Comparison of ENCODE assay signal across 8 cellular contexts in the genomic region with DNA sequence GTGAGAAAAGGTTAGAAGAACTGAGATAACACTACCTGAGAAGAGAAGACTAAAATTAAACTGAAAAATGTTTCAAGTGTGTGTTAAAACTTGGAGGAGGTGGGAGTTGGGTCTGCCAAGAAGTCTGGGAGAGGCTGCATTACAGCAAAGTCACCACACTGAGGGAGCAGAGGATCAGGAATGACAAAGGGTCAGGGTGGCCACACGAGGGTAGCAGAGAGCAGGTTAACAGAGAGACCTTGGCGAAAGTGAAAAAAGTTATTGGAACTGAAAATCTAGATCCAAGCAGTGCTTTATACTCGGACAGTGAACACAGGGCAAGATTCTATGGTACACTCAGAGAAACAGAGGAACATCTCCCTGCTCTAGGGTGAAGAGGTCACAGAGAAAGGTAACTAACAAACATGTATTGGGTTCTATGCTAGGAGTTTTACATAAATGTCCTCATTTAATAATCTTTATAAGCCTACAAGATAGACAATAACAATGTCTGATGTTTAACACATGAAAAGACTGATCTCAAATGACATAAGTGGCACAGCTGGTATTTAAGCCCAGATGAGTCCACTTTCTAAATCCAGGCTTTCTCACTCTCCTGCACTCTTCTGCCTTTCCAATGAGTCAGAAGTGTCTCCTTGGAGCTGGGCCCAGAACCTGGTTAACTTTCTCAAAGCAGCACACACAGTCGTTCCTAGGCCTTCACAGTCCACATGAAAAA. TPM values are rescaled to one million over a fixed set of nuclear protein-coding genes. Genes with fewer than 3 reads are reported as not detected.
DNase-seq lines count a peak whose midpoint lies in the region; ATAC-seq and TF ChIP-seq lines count a peak whose summit lies in the region.

No MANE protein-coding gene starts in this region.

- H3K9me2 ChIP-seq in HCT116 (ENCODE audit: insufficient read depth) (no peaks in the 10 kb centered on the region), MM.1S (replicated peaks; ENCODE audit: insufficient read depth, low read length) (no peaks in the 10 kb centered on the region)

- H4K20me1 ChIP-seq in HCT116 (ENCODE audit: insufficient read depth) (no peaks in the 10 kb centered on the region; the same call in 1 of the 2 replicates), MM.1S (ENCODE audit: insufficient read depth, low read length) (no peaks in the 10 kb centered on the region)

- POLR2A ChIA-PET in HCT116 (lab: Charles Lee), result no interaction called here

- no peaks in the 10 kb centered on the region for H3K4me1 ChIP-seq in HCT116 (ENCODE audit: control insufficient read depth in 1 of 2, insufficient read depth in 2 of 2, low read length in 2 of 2)
- peaks cover 6% of the 10 kb centered on the region; the same call in 1 of the 2 replicates for H3K4me1 ChIP-seq in MM.1S (ENCODE audit: low read length)
- peaks cover 15% of the 10 kb centered on the region for H3K4me1 ChIP-seq in vagina

- RAD21 ChIA-PET in HCT116 (lab: Charles Lee; ENCODE audit: low non-redundant PET in 1 of 2, low total read pairs in 2 of 2, uncharacterized antibody in 2 of 2, unreplicated experiment in 2 of 2), result interaction anchor here in 1 of 2 experiments (0.6 kb wide), 1 partner anchor 275 kb away, joined by 3 read pairs; no protein-coding TSS in a partner anchor

- H3K9ac ChIP-seq in HCT116 (ENCODE audit: low read length) (no peak overlapping the region), MM.1S (ENCODE audit: low read length) (no peak overlapping the region), SK-N-MC (ENCODE audit: insufficient read length) (no peak overlapping the region)

- ATAC-seq in HCT116, result peak; percentile 95

- peak; percentile 91 for TF ChIP-seq RAD21 in HCT116 (IDR thresholded peaks at IDR 0.05; ENCODE audit: low read depth)

- H2AFZ ChIP-seq in HCT116 (ENCODE audit: low read depth, low read length, poor library complexity, severe bottlenecking), result no peak overlapping the region
- no peak overlapping the region for H2AFZ ChIP-seq in MM.1S (ENCODE audit: low read length)

- no peaks in the 10 kb centered on the region for H3K9me3 ChIP-seq in HCT116 (ENCODE audit: control insufficient read depth in 1 of 2, insufficient read depth in 1 of 2, low read depth in 1 of 2, low read length in 2 of 2)
- no peaks in the 10 kb centered on the region for H3K9me3 ChIP-seq in MM.1S (replicated peaks; ENCODE audit: insufficient read depth, low read length)
- no peaks in the 10 kb centered on the region for H3K9me3 ChIP-seq in SK-N-MC (ENCODE audit: low read depth, low read length)
- H3K9me3 ChIP-seq in vagina, result no peaks in the 10 kb centered on the region

- peak; percentile 97 for TF ChIP-seq CTCF in GM12864 (IDR thresholded peaks at IDR 0.05; ENCODE audit: low read depth, low read length, missing control alignments)
- peak; percentile 87 to 99 (median 95) for TF ChIP-seq CTCF in HCT116 (IDR thresholded peaks at IDR 0.05 in 2 of 3, conservative IDR thresholded peaks at IDR 0.05 in 1 of 3; ENCODE audit: borderline replicate concordance in 1 of 3, insufficient read depth in 1 of 3, low read depth in 2 of 3, low read length in 2 of 3)
- TF ChIP-seq CTCF in MM.1S (IDR thresholded peaks at IDR 0.05; ENCODE audit: low read length), result peak; percentile 100
- peak; percentile 98 for TF ChIP-seq CTCF in progenitor cell of endocrine pancreas (IDR thresholded peaks at IDR 0.05; ENCODE audit: unreplicated experiment)
- TF ChIP-seq CTCF in vagina (IDR thresholded peaks at IDR 0.05), result peak; percentile 98 to 99 (median 99)

- DNase-seq in GM12864 (ENCODE audit: low read depth), result peak; percentile 39
- peak; percentile 50 for DNase-seq in HCT116 (ENCODE audit: low read depth, low spot score)
- peak; percentile 89 for DNase-seq in MM.1S
- DNase-seq in SK-N-MC (ENCODE audit: low read depth, low spot score), result peak; percentile 18
- DNase-seq in activated naive CD4-positive, alpha-beta T cell treated with anti-CD3 and anti-CD28 coated beads for 36 hours, result peak; percentile 80
- peak; percentile 83 for DNase-seq in glomerular visceral epithelial cell (ENCODE audit: extremely low spot score)
- peak; percentile 63 for DNase-seq in progenitor cell of endocrine pancreas (ENCODE audit: low spot score, unreplicated experiment)
- DNase-seq in vagina (ENCODE audit: extremely low spot score in 2 of 2), result peak in 1 of 2 donors; percentile 88

- no peaks in the 10 kb centered on the region for H3K36me3 Mint-ChIP-seq in activated naive CD4-positive, alpha-beta T cell treated with anti-CD3 and anti-CD28 coated beads for 36 hours (ENCODE audit: low read depth)
- peaks cover 6% of the 10 kb centered on the region for H3K36me3 Mint-ChIP-seq in progenitor cell of endocrine pancreas (ENCODE audit: insufficient read depth)

- no peak overlapping the region for H3K27ac Mint-ChIP-seq in activated naive CD4-positive, alpha-beta T cell treated with anti-CD3 and anti-CD28 coated beads for 36 hours
- no peak overlapping the region for H3K27ac Mint-ChIP-seq in progenitor cell of endocrine pancreas

- CTCF ChIA-PET in HCT116 (lab: Charles Lee), result interaction anchor here (0.7 to 3.4 kb wide), 6 partner anchors 16 to 53 kb away, joined by 3 to 26 read pairs (median 3); no protein-coding TSS in a partner anchor
- CTCF ChIA-PET in activated naive CD4-positive, alpha-beta T cell treated with anti-CD3 and anti-CD28 coated beads for 36 hours (lab: Charles Lee), result interaction anchor here (0.6 to 7.6 kb wide), 9 partner anchors 11 to 59 kb away, joined by 3 to 150 read pairs (median 5); no protein-coding TSS in a partner anchor

- H3K27ac ChIP-seq in HCT116 (ENCODE audit: low read depth, low read length), result no peak overlapping the region
- no peak overlapping the region for H3K27ac ChIP-seq in MM.1S (ENCODE audit: low read length)
- H3K27ac ChIP-seq in SK-N-MC, result no peak overlapping the region
- peak overlapping the region; percentile 54 for H3K27ac ChIP-seq in vagina

- peaks cover 43% of the 10 kb centered on the region for H3K27me3 Mint-ChIP-seq in activated naive CD4-positive, alpha-beta T cell treated with anti-CD3 and anti-CD28 coated beads for 36 hours (ENCODE audit: low read depth)
- no peaks in the 10 kb centered on the region for H3K27me3 Mint-ChIP-seq in progenitor cell of endocrine pancreas

- no peaks in the 10 kb centered on the region for H3K4me1 Mint-ChIP-seq in activated naive CD4-positive, alpha-beta T cell treated with anti-CD3 and anti-CD28 coated beads for 36 hours (ENCODE audit: low read depth)
- H3K4me1 Mint-ChIP-seq in progenitor cell of endocrine pancreas (ENCODE audit: low read depth), result peaks cover 17% of the 10 kb centered on the region

- H3K4me3 ChIP-seq in GM12864 (ENCODE audit: low read depth, low read length), result no peak overlapping the region
- H3K4me3 ChIP-seq in HCT116 (replicated peaks in 1 of 2; ENCODE audit: low read depth in 1 of 2, low read length in 2 of 2), result no peak overlapping the region
- no peak overlapping the region for H3K4me3 ChIP-seq in MM.1S (ENCODE audit: low read length)
- no peak overlapping the region for H3K4me3 ChIP-seq in SK-N-MC
- H3K4me3 ChIP-seq in vagina, result peak overlapping the region in 1 of 2 donors; percentile 13

- no TSS peak for BruUV-seq in HCT116 (replicated peaks; lab: Mats Ljungman, UMichigan)

- TF ChIP-seq POLR2A in HCT116 (IDR thresholded peaks at IDR 0.05; ENCODE audit: borderline replicate concordance, extremely low read depth, insufficient read depth, insufficient read length) (no peak), vagina (IDR thresholded peaks at IDR 0.05) (no peak)

- intact Hi-C loops in HCT116 (cut with micrococcal nuclease) (loop anchor here (1.0 to 10.0 kb wide), 6 partner anchors 28 to 844 kb away; no protein-coding TSS in a partner anchor), vagina (cut with DNase I) (no loop called here)
- intact Hi-C loops in activated naive CD4-positive, alpha-beta T cell treated with anti-CD3 and anti-CD28 coated beads for 36 hours (cut with micrococcal nuclease), result loop anchor here (1.0 kb wide), 4 partner anchors 29 to 730 kb away; no protein-coding TSS in a partner anchor

- H3K4me2 ChIP-seq in HCT116 (ENCODE audit: low read length) (no peak overlapping the region), MM.1S (ENCODE audit: low read depth, low read length) (0 out of 2 replicates have a peak overlapping the region, but pooled peaks have one; percentile 3)

- no peaks in the 10 kb centered on the region for H3K36me3 ChIP-seq in HCT116 (ENCODE audit: control insufficient read depth in 1 of 2, insufficient read depth in 2 of 2, low read length in 2 of 2)
- H3K36me3 ChIP-seq in MM.1S (replicated peaks; ENCODE audit: insufficient read depth, low read length), result no peaks in the 10 kb centered on the region
- no peaks in the 10 kb centered on the region for H3K36me3 ChIP-seq in SK-N-MC (ENCODE audit: insufficient read depth, low read length)
- no peaks in the 10 kb centered on the region for H3K36me3 ChIP-seq in vagina

- no peaks in the 10 kb centered on the region for H3K9me3 Mint-ChIP-seq in activated naive CD4-positive, alpha-beta T cell treated with anti-CD3 and anti-CD28 coated beads for 36 hours
- peaks cover 5% of the 10 kb centered on the region for H3K9me3 Mint-ChIP-seq in progenitor cell of endocrine pancreas (ENCODE audit: low read depth)

- H3K4me3 Mint-ChIP-seq in activated naive CD4-positive, alpha-beta T cell treated with anti-CD3 and anti-CD28 coated beads for 36 hours, result no peak overlapping the region
- no peak overlapping the region for H3K4me3 Mint-ChIP-seq in progenitor cell of endocrine pancreas (ENCODE audit: low read depth)

- no peaks in the 10 kb centered on the region for H3F3A ChIP-seq in MM.1S (ENCODE audit: insufficient read depth, low read length)

- H3K79me2 ChIP-seq in HCT116 (ENCODE audit: insufficient read depth, low read length), result no peaks in the 10 kb centered on the region
- H3K79me2 ChIP-seq in MM.1S (ENCODE audit: low read length), result no peaks in the 10 kb centered on the region

- H3K27me3 ChIP-seq in HCT116 (ENCODE audit: insufficient read depth, low read length), result peaks cover 11% of the 10 kb centered on the region
- H3K27me3 ChIP-seq in MM.1S (replicated peaks; ENCODE audit: insufficient read depth, low read length), result no peaks in the 10 kb centered on the region
- no peaks in the 10 kb centered on the region for H3K27me3 ChIP-seq in vagina

TF ChIP-seq in HCT116, 20 proteins besides CTCF, POLR2A, EP300 and RAD21 (continues in another document):
- TF ChIP-seq SRF (IDR thresholded peaks at IDR 0.05; ENCODE audit: low read depth) (no peak), POLR2AphosphoS5 (IDR thresholded peaks at IDR 0.05; ENCODE audit: low read depth, low read length) (no peak), FOSL1 (IDR thresholded peaks at IDR 0.05; ENCODE audit: low read depth) (no peak), SIN3A (IDR thresholded peaks at IDR 0.05; ENCODE audit: low read depth) (no peak), JUND (IDR thresholded peaks at IDR 0.05) (no peak)

RNA-seq across cellular contexts. Expression of a gene that starts 10.3 kb away (rescaled TPM):
- not detected for total RNA-seq in HCT116 (2021; ENCODE audit: unreplicated experiment)
- polyA plus RNA-seq in HCT116 (2012), result not detected in 2 replicates
- total RNA-seq in activated naive CD4-positive, alpha-beta T cell treated with anti-CD3 and anti-CD28 coated beads for 36 hours, result not detected
- 7.1 and 8.9 TPM in 2 replicates for total RNA-seq in progenitor cell of endocrine pancreas
- total RNA-seq in vagina, result 23.8 TPM

RNA-seq across cellular contexts. Expression of a gene that starts 43.5 kb away (rescaled TPM):
- total RNA-seq in HCT116 (2021; ENCODE audit: unreplicated experiment), result not detected
- not detected in 2 replicates for polyA plus RNA-seq in HCT116 (2012)
- not detected for total RNA-seq in activated naive CD4-positive, alpha-beta T cell treated with anti-CD3 and anti-CD28 coated beads for 36 hours
- total RNA-seq in progenitor cell of endocrine pancreas, result 0.57 and 0.67 TPM in 2 replicates
- total RNA-seq in vagina, result 102 TPM

Comparison
In these comparisons a context has a peak if more than half of its experiments do, and no peak if none do; other contexts are left out.
1. RNA of a gene that starts 43.5 kb away (total RNA-seq): 102 TPM in vagina (single experiment); 0.57 to 0.67 TPM in progenitor cell of endocrine pancreas, not detected in HCT116 (single experiment) and not detected in activated naive CD4-positive, alpha-beta T cell treated with anti-CD3 and anti-CD28 coated beads for 36 hours; every median in the first group is over 10 times any median in the second.
2. Peak in every context shown above with its lines, with median percentiles within 50 percentile points of each other: CTCF ChIP-seq.